25 cellular contexts compared by ENCODE assay signal in the genomic region with DNA sequence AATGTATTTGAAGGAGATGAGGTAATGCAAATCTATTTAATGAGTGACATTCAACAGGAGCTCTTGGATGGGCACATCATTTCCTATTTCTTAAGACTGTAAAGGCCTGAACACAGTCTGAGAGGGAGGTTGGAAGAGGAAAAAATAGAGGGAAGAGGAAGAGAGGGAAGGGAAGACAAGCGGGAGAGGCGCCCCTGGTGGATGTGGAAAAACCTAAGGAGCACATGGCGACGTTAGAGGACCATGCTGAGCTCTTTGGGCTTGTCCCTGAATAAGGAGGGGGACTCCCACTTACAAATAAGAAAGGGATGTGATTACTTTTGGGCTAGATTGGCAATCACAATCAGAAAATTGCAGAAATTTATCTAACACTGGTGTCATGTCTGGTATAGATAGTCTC. TPM values are rescaled to one million over a fixed set of nuclear protein-coding genes. Genes with fewer than 3 reads are reported as not detected.
"Had no signal": no experiment of that assay in that cellular context is flagged by ENCODE, and none has a peak within 500 bp of the region (broad histone marks: within the 10 kb centered on the region; RNA-seq: fewer than 3 reads in every experiment).

No MANE protein-coding gene starts in this region.

- H3K4me1 Mint-ChIP-seq: activated CD4-positive, alpha-beta T cell treated with anti-CD3 and anti-CD28 coated beads, Interleukin-2, amount 10 ng/mL, durations not matched to agents 7 days and 5 days; activated naive CD8-positive, alpha-beta T cell treated with anti-CD3 and anti-CD28 coated beads, Interleukin-2, amount 50 U/mL, for 24 hours; central memory CD8-positive, alpha-beta T cell had no signal

- H3K27me3 Mint-ChIP-seq: activated CD4-positive, alpha-beta T cell treated with anti-CD3 and anti-CD28 coated beads, Interleukin-2, amount 10 ng/mL, durations not matched to agents 7 days and 5 days; activated naive CD8-positive, alpha-beta T cell treated with anti-CD3 and anti-CD28 coated beads, Interleukin-2, amount 50 U/mL, for 24 hours had no signal

- H3K36me3 ChIP-seq: ascending aorta, Peyer's patch, SJCRH30 had no signal

- H3K27me3 ChIP-seq: ascending aorta, body of pancreas, Peyer's patch had no signal

- H3K27ac Mint-ChIP-seq: activated CD4-positive, alpha-beta memory T cell treated with anti-CD3 and anti-CD28 coated beads for 36 hours; activated CD4-positive, alpha-beta T cell treated with anti-CD3 and anti-CD28 coated beads, Interleukin-2, amount 10 ng/mL, durations not matched to agents 7 days and 5 days; activated naive CD4-positive, alpha-beta T cell treated with anti-CD3 and anti-CD28 coated beads, Interleukin-2, amount 50 U/mL, for 72 hours; activated naive CD8-positive, alpha-beta T cell treated with anti-CD3 and anti-CD28 coated beads, Interleukin-2, amount 50 U/mL, for 24 hours; T-helper 17 cell had no signal

- H3K4me3 Mint-ChIP-seq: activated CD4-positive, alpha-beta memory T cell treated with anti-CD3 and anti-CD28 coated beads for 36 hours; activated CD4-positive, alpha-beta T cell treated with anti-CD3 and anti-CD28 coated beads, Interleukin-2, amount 10 ng/mL, durations not matched to agents 7 days and 5 days; activated naive CD8-positive, alpha-beta T cell treated with anti-CD3 and anti-CD28 coated beads, Interleukin-2, amount 50 U/mL, for 24 hours; activated T-cell treated with anti-CD3 and anti-CD28 coated beads, Interleukin-2, amount 50 U/mL, for 4 hours; central memory CD8-positive, alpha-beta T cell; T-helper 17 cell had no signal

- H3K36me3 Mint-ChIP-seq: activated CD4-positive, alpha-beta memory T cell treated with anti-CD3 and anti-CD28 coated beads for 36 hours; activated naive CD4-positive, alpha-beta T cell treated with anti-CD3 and anti-CD28 coated beads, Interleukin-2, amount 50 U/mL, for 72 hours had no signal

- H3K9me3 Mint-ChIP-seq: activated CD4-positive, alpha-beta memory T cell treated with anti-CD3 and anti-CD28 coated beads for 36 hours; activated CD4-positive, alpha-beta T cell treated with anti-CD3 and anti-CD28 coated beads, Interleukin-2, amount 10 ng/mL, durations not matched to agents 7 days and 5 days; activated naive CD4-positive, alpha-beta T cell treated with anti-CD3 and anti-CD28 coated beads, Interleukin-2, amount 50 U/mL, for 72 hours; activated naive CD8-positive, alpha-beta T cell treated with anti-CD3 and anti-CD28 coated beads, Interleukin-2, amount 50 U/mL, for 24 hours; activated T-cell treated with anti-CD3 and anti-CD28 coated beads, Interleukin-2, amount 50 U/mL, for 4 hours; central memory CD8-positive, alpha-beta T cell had no signal

- H3K4me3 ChIP-seq: ascending aorta, body of pancreas, Peyer's patch, SJCRH30 had no signal

- DNase-seq: activated CD4-positive, alpha-beta memory T cell treated with anti-CD3 and anti-CD28 coated beads for 36 hours; activated CD4-positive, alpha-beta T cell treated with anti-CD3 and anti-CD28 coated beads, Interleukin-2, amount 10 ng/mL, durations not matched to agents 7 days and 5 days; activated CD4-positive, CD25-positive, alpha-beta regulatory T cell; activated CD8-positive, alpha-beta memory T cell treated with anti-CD3 and anti-CD28 coated beads for 24 hours; activated effector memory CD4-positive, alpha-beta T cell treated with anti-CD3 and anti-CD28 coated beads, Interleukin-2, amount 50 U/mL, for 16 hours; activated naive CD4-positive, alpha-beta T cell treated with Interleukin-2 at 50 U/mL for 16 hours; activated naive CD8-positive, alpha-beta T cell treated with anti-CD3 and anti-CD28 coated beads, Interleukin-2, amount 50 U/mL, for 24 hours; activated T-cell treated with anti-CD3 and anti-CD28 coated beads, Interleukin-2, amount 50 U/mL, for 4 hours; amniotic stem cell; body of pancreas; NCI-H1048; NCI-H146; NCI-H187 treated with DMSO at 0.1 percent for 48 hours; NCI-H2081 treated with DMSO at 0.1 percent for 48 hours; NCI-H446; NCI-H524; Peyer's patch; Right ventricle myocardium superior; SJCRH30; T-helper 17 cell; T1000 had no signal

RNA-seq across cellular contexts. Expression of gene SUN3, which starts 19.6 kb away (rescaled TPM):
- total RNA-seq: activated CD4-positive, alpha-beta memory T cell treated with anti-CD3 and anti-CD28 coated beads for 36 hours; activated naive CD4-positive, alpha-beta T cell treated with anti-CD3 and anti-CD28 coated beads, Interleukin-2, amount 50 U/mL, for 72 hours; activated T-cell treated with anti-CD3 and anti-CD28 coated beads, Interleukin-2, amount 50 U/mL, for 4 hours; ascending aorta; body of pancreas; LHCN-M2; Peyer's patch; Right ventricle myocardium superior; SJCRH30; T-helper 17 cell had no signal

RNA-seq across cellular contexts. Expression of gene C7orf57, which starts 26.1 kb away (rescaled TPM):
- total RNA-seq: ascending aorta, Peyer's patch, Right ventricle myocardium superior had no signal
